In genomic region chr14:55351111-55351510, GRCh38 we compare ENCODE assay signal across 27 cellular contexts.
"Had no signal": no experiment of that assay in that cellular context is flagged by ENCODE, and none has a peak within 500 bp of the region (broad histone marks: within the 10 kb centered on the region; RNA-seq: fewer than 3 reads in every experiment).

No MANE protein-coding gene starts in this region.

- H3K9me3 ChIP-seq: left ventricle myocardium inferior, pancreas, prostate gland, thoracic aorta, vagina had no signal

- H3K27me3 Mint-ChIP-seq: activated CD4-positive, alpha-beta memory T cell treated with anti-CD3 and anti-CD28 coated beads, Interleukin-2, amount 10 ng/mL, durations not matched to agents 7 days and 5 days; activated CD4-positive, alpha-beta T cell treated with anti-CD3 and anti-CD28 coated beads, Interleukin-2, amount 10 ng/mL, durations not matched to agents 7 days and 5 days; activated T-cell treated with anti-CD3 and anti-CD28 coated beads, Interleukin-2, amount 50 U/mL, for 24 hours; stimulated activated naive CD8-positive, alpha-beta T cell treated with anti-CD3 and anti-CD28 coated beads, Interleukin-15, Interleukin-2, amounts not matched to agents 100 ng/mL and 50 ng/mL, for 24 hours; type B pancreatic cell had no signal

- H3K9me3 Mint-ChIP-seq: activated CD4-positive, alpha-beta memory T cell treated with anti-CD3 and anti-CD28 coated beads, Interleukin-2, amount 10 ng/mL, durations not matched to agents 7 days and 5 days; activated CD4-positive, alpha-beta T cell treated with anti-CD3 and anti-CD28 coated beads, Interleukin-2, amount 10 ng/mL, durations not matched to agents 7 days and 5 days; activated T-cell treated with anti-CD3 and anti-CD28 coated beads, Interleukin-2, amount 50 U/mL, for 24 hours; nephron progenitor cell; stimulated activated effector memory CD8-positive, alpha-beta T cell treated with anti-CD3 and anti-CD28 coated beads, Interleukin-12 subunit alpha, Interleukin-12 subunit beta, amount 100 ng/mL, for 72 hours; stimulated activated naive CD8-positive, alpha-beta T cell treated with anti-CD3 and anti-CD28 coated beads, Interleukin-15, Interleukin-2, amounts not matched to agents 100 ng/mL and 50 ng/mL, for 24 hours; type B pancreatic cell had no signal

- H3K36me3 ChIP-seq: pancreas, prostate gland had no signal

- H3K4me3 Mint-ChIP-seq: activated CD4-positive, alpha-beta memory T cell treated with anti-CD3 and anti-CD28 coated beads, Interleukin-2, amount 10 ng/mL, durations not matched to agents 7 days and 5 days; activated CD4-positive, alpha-beta T cell treated with anti-CD3 and anti-CD28 coated beads, Interleukin-2, amount 10 ng/mL, durations not matched to agents 7 days and 5 days; activated T-cell treated with anti-CD3 and anti-CD28 coated beads, Interleukin-2, amount 50 U/mL, for 24 hours; nephron progenitor cell; stimulated activated effector memory CD8-positive, alpha-beta T cell treated with anti-CD3 and anti-CD28 coated beads, Interleukin-12 subunit alpha, Interleukin-12 subunit beta, amount 100 ng/mL, for 72 hours; stimulated activated naive CD8-positive, alpha-beta T cell treated with anti-CD3 and anti-CD28 coated beads, Interleukin-15, Interleukin-2, amounts not matched to agents 100 ng/mL and 50 ng/mL, for 24 hours; type B pancreatic cell had no signal

- H3K27ac Mint-ChIP-seq: activated CD4-positive, alpha-beta memory T cell treated with anti-CD3 and anti-CD28 coated beads, Interleukin-2, amount 10 ng/mL, durations not matched to agents 7 days and 5 days; activated CD4-positive, alpha-beta T cell treated with anti-CD3 and anti-CD28 coated beads, Interleukin-2, amount 10 ng/mL, durations not matched to agents 7 days and 5 days; nephron progenitor cell; stimulated activated effector memory CD8-positive, alpha-beta T cell treated with anti-CD3 and anti-CD28 coated beads, Interleukin-12 subunit alpha, Interleukin-12 subunit beta, amount 100 ng/mL, for 72 hours; type B pancreatic cell had no signal

- H3K27me3 ChIP-seq: pancreas, vagina had no signal

- H3K27ac ChIP-seq: epithelial cell of prostate, left ventricle myocardium inferior, pancreas, prostate gland, skin epidermis, thoracic aorta, vagina had no signal

- H3K4me3 ChIP-seq: left ventricle myocardium inferior, lung, pancreas, prostate gland, skin epidermis, thoracic aorta, vagina had no signal

- DNase-seq: activated CD4-positive, alpha-beta memory T cell treated with anti-CD3 and anti-CD28 coated beads, Interleukin-2, amount 10 ng/mL, durations not matched to agents 7 days and 5 days; activated CD4-positive, alpha-beta T cell treated with anti-CD3 and anti-CD28 coated beads for 1 hour; activated CD4-positive, alpha-beta T cell treated with anti-CD3 and anti-CD28 coated beads, Interleukin-2, amount 10 ng/mL, durations not matched to agents 7 days and 5 days; activated CD8-positive, alpha-beta memory T cell treated with anti-CD3 and anti-CD28 coated beads, Interleukin-2, amount 50 U/mL, for 48 hours; activated gamma-delta T cell treated with Interleukin-2 at 50 U/mL for 16 hours; activated T-cell treated with anti-CD3 and anti-CD28 coated beads, Interleukin-2, amount 50 U/mL, for 24 hours; amniotic stem cell; caudate nucleus; glutamatergic neuron; islet precursor cell; left ventricle myocardium inferior; mesendoderm; nephron progenitor cell; pancreas; retina; stimulated activated CD4-positive, alpha-beta T cell treated with anti-CD3 and anti-CD28 coated beads, Interleukin-12 subunit alpha, Interleukin-12 subunit beta, amount 100 ng/mL, for 4 hours; stimulated activated CD4-positive, alpha-beta T cell treated with anti-CD3 and anti-CD28 coated beads, Interleukin-4, amount 100 ng/mL, for 24 hours; T-helper 9 cell had no signal
